9 cellular contexts compared by ENCODE assay signal in genomic region chr9:92747459-92748232, GRCh38. TPM values are rescaled to one million over a fixed set of nuclear protein-coding genes. Genes with fewer than 3 reads are reported as not detected.
A peak's percentile ranks its signal among the peaks of the same experiment; 100 is the strongest.
DNase-seq lines count a peak whose midpoint lies in the region; ATAC-seq, FAIRE-seq and TF ChIP-seq lines count a peak whose summit lies in the region.
"Had no signal": no experiment of that assay in that cellular context is flagged by ENCODE, and none has a peak within 500 bp of the region (broad histone marks: within the 10 kb centered on the region; RNA-seq: fewer than 3 reads in every experiment).

No MANE protein-coding gene starts in this region.

- H3K27ac ChIP-seq in SJSA1: peak overlapping the region; percentile 75

- H3K4me3 ChIP-seq in SJSA1: no peak overlapping the region

- H3K4me1 ChIP-seq in SJSA1 (replicated peaks): peaks cover 50% of the 10 kb centered on the region

- no peak overlapping the region for H3K4me3 Mint-ChIP-seq in stimulated activated effector memory CD8-positive, alpha-beta T cell treated with anti-CD3 and anti-CD28 coated beads, Interleukin-12 subunit alpha, Interleukin-12 subunit beta, amount 100 ng/mL, for 72 hours
- H3K4me3 Mint-ChIP-seq: activated T-cell treated with anti-CD3 and anti-CD28 coated beads, Interleukin-2, amount 50 U/mL, for 72 hours had no signal

- ATAC-seq in stimulated activated effector memory CD8-positive, alpha-beta T cell treated with anti-CD3 and anti-CD28 coated beads, Interleukin-12 subunit alpha, Interleukin-12 subunit beta, amount 100 ng/mL, for 72 hours: peak; percentile 5
- ATAC-seq: activated T-cell treated with anti-CD3 and anti-CD28 coated beads, Interleukin-2, amount 50 U/mL, for 72 hours had no signal

- H3K36me3 ChIP-seq in SJSA1: no peaks in the 10 kb centered on the region

- no peak for TF ChIP-seq POLR2A in H54 (IDR thresholded peaks at IDR 0.05; ENCODE audit: low read depth, low read length)

- no peaks in the 10 kb centered on the region for H3K9me3 Mint-ChIP-seq in stimulated activated effector memory CD8-positive, alpha-beta T cell treated with anti-CD3 and anti-CD28 coated beads, Interleukin-12 subunit alpha, Interleukin-12 subunit beta, amount 100 ng/mL, for 72 hours
- H3K9me3 Mint-ChIP-seq: activated T-cell treated with anti-CD3 and anti-CD28 coated beads, Interleukin-2, amount 50 U/mL, for 72 hours had no signal

- H3K27me3 ChIP-seq in SJSA1 (replicated peaks): no peaks in the 10 kb centered on the region

- H3K27ac Mint-ChIP-seq in stimulated activated effector memory CD8-positive, alpha-beta T cell treated with anti-CD3 and anti-CD28 coated beads, Interleukin-12 subunit alpha, Interleukin-12 subunit beta, amount 100 ng/mL, for 72 hours: peak overlapping the region; percentile 84
- H3K27ac Mint-ChIP-seq: activated T-cell treated with anti-CD3 and anti-CD28 coated beads, Interleukin-2, amount 50 U/mL, for 72 hours had no signal

- H3K36me3 Mint-ChIP-seq in stimulated activated effector memory CD8-positive, alpha-beta T cell treated with anti-CD3 and anti-CD28 coated beads, Interleukin-12 subunit alpha, Interleukin-12 subunit beta, amount 100 ng/mL, for 72 hours: no peaks in the 10 kb centered on the region

- peak; percentile 55 for DNase-seq in H54 (ENCODE audit: insufficient read length, low spot score)
- DNase-seq in SJSA1 (ENCODE audit: low read depth in 1 of 2, low spot score in 2 of 2): peak; percentile 58 to 73
- peak; percentile 44 for DNase-seq in iris pigment epithelial cell (ENCODE audit: low read depth)
- no peak for DNase-seq in stimulated activated effector memory CD8-positive, alpha-beta T cell treated with anti-CD3 and anti-CD28 coated beads, Interleukin-12 subunit alpha, Interleukin-12 subunit beta, amount 100 ng/mL, for 72 hours (ENCODE audit: low spot score in 2 of 2)
- no peak for DNase-seq in NCI-H1417 treated with DMSO at 0.1 percent for 48 hours (lab: John Stamatoyannopoulos, UW)
- no peak for DNase-seq in SIG-M5 treated with dmso at 0.1 percent for 504 hours (lab: John Stamatoyannopoulos, UW; ENCODE audit: unreplicated experiment)
- no peak for DNase-seq in NCI-H2196 (lab: John Stamatoyannopoulos, UW; ENCODE audit: unreplicated experiment)
- DNase-seq: activated T-cell treated with anti-CD3 and anti-CD28 coated beads, Interleukin-2, amount 50 U/mL, for 72 hours; stimulated activated naive CD4-positive, alpha-beta T cell treated with Interleukin-2 at 50 U/mL for 16 hours had no signal

- peak; percentile 84 for FAIRE-seq in H54 (lab: Jason Lieb, UNC)

- peaks cover 86% of the 10 kb centered on the region for H3K4me1 Mint-ChIP-seq in stimulated activated effector memory CD8-positive, alpha-beta T cell treated with anti-CD3 and anti-CD28 coated beads, Interleukin-12 subunit alpha, Interleukin-12 subunit beta, amount 100 ng/mL, for 72 hours

- H3K9me3 ChIP-seq in SJSA1 (replicated peaks): no peaks in the 10 kb centered on the region

RNA-seq across cellular contexts. Expression of gene BICD2, which starts 17.0 kb away (rescaled TPM):
- total RNA-seq in SJSA1 (2014; rRNA removed; shearing (Covaris generic)): 60.1 and 67.4 TPM in 2 replicates

Comparison
In these comparisons a context has a peak if more than half of its experiments do, and no peak if none do; other contexts are left out.
1. DNase-seq: peak in H54 (single experiment), SJSA1 (2 of 2) and iris pigment epithelial cell (single experiment); none in stimulated activated effector memory CD8-positive, alpha-beta T cell treated with anti-CD3 and anti-CD28 coated beads, Interleukin-12 subunit alpha, Interleukin-12 subunit beta, amount 100 ng/mL, for 72 hours (0 of 2), NCI-H1417 treated with DMSO at 0.1 percent for 48 hours (single experiment), SIG-M5 treated with dmso at 0.1 percent for 504 hours (single experiment) and NCI-H2196 (single experiment).